Comparison of ENCODE assay signal across 8 cellular contexts in genomic region chr2:43225093-43225787, GRCh38. TPM values are rescaled to one million over a fixed set of nuclear protein-coding genes. Genes with fewer than 3 reads are reported as not detected.
DNase-seq lines count a peak whose midpoint lies in the region; ATAC-seq, FAIRE-seq and TF ChIP-seq lines count a peak whose summit lies in the region.

No MANE protein-coding gene starts in this region.

- TF ChIP-seq CTCF in AG04450 (IDR thresholded peaks at IDR 0.05; ENCODE audit: low read depth, low read length) (no peak), HFF-Myc (IDR thresholded peaks at IDR 0.05; ENCODE audit: low read depth, low read length, missing control alignments) (no peak), body of pancreas (IDR thresholded peaks at IDR 0.05) (peak in 1 of 7 experiments; percentile 15), keratinocyte (optimal IDR thresholded peaks at IDR 0.05 in 1 of 3, IDR thresholded peaks at IDR 0.05 in 1 of 3, conservative IDR thresholded peaks at IDR 0.05 in 1 of 3; ENCODE audit: extremely low read depth in 1 of 3, insufficient read depth in 2 of 3, low read length in 3 of 3) (no peak)

- H4K20me1 ChIP-seq in keratinocyte (ENCODE audit: control insufficient read depth, extremely low read depth, insufficient read depth, low read length), result peaks cover 16% of the 10 kb centered on the region

- H3K4me3 ChIP-seq in AG04450 (ENCODE audit: low read depth, low read length), result peak overlapping the region; percentile 87
- H3K4me3 ChIP-seq in HFF-Myc (replicated peaks; ENCODE audit: low read depth, low read length), result peak overlapping the region; percentile 74
- peak overlapping the region; percentile 61 to 69 for H3K4me3 ChIP-seq in body of pancreas
- H3K4me3 ChIP-seq in keratinocyte (ENCODE audit: control insufficient read depth in 2 of 3, extremely low read depth in 1 of 3, insufficient read depth in 2 of 3, low read depth in 1 of 3, low read length in 3 of 3), result peak overlapping the region; percentile 87 to 96 (median 92)

- peaks cover 53% of the 10 kb centered on the region for H3K4me1 ChIP-seq in body of pancreas
- peaks cover 36% of the 10 kb centered on the region for H3K4me1 ChIP-seq in keratinocyte (ENCODE audit: control insufficient read depth, extremely low read depth, insufficient read depth, low read length)

- DNase-seq in AG04450 (ENCODE audit: low read depth, low spot score) (peak; percentile 45), HFF-Myc (ENCODE audit: extremely low read depth, low read depth) (no peak), T1000 (lab: John Stamatoyannopoulos, UW) (peak; percentile 45), body of pancreas (peak; percentile 59 to 69 (median 66)), keratinocyte (ENCODE audit: low read depth, low spot score) (no peak), HuH-7 (ENCODE audit: low spot score) (no peak)
- peak; percentile 28 to 48 (median 36) for DNase-seq in stimulated activated CD4-positive, alpha-beta T cell treated with anti-CD3 and anti-CD28 coated beads, Interleukin-1b, Interleukin-23, amount 100 ng/mL, for 24 hours (ENCODE audit: low read depth in 4 of 4, low spot score in 1 of 4)

- CTCF ChIA-PET in AG04450 (lab: Charles Lee), result interaction anchor here (1.4 to 3.1 kb wide), 3 partner anchors 259 to 366 kb away, joined by 10 to 11 read pairs (median 11); no protein-coding TSS in a partner anchor

- dilution Hi-C loops in keratinocyte (cut with MboI; ENCODE audit: extremely low pct_ligation_motif_present, low sequenced_read_pairs), result no loop called here

- ATAC-seq in body of pancreas, result no peak
- ATAC-seq in HG03159 (IDR thresholded peaks at IDR 0.05; ENCODE audit: unreplicated experiment), result no peak

- peak overlapping the region; percentile 95 for H3K27ac ChIP-seq in AG04450 (ENCODE audit: low read depth, low read length)
- peak overlapping the region; percentile 97 to 98 (median 97) for H3K27ac ChIP-seq in body of pancreas
- peak overlapping the region; percentile 89 for H3K27ac ChIP-seq in keratinocyte (ENCODE audit: control insufficient read depth, insufficient read depth, low read length)

- H3K9ac ChIP-seq in keratinocyte (ENCODE audit: control insufficient read depth, extremely low read depth, insufficient read depth, low read length), result peak overlapping the region; percentile 94

- H3K36me3 ChIP-seq in body of pancreas (replicated peaks in 1 of 2; ENCODE audit: insufficient read depth in 1 of 2, low read depth in 2 of 2), result peaks cover 0 to 8% of the 10 kb centered on the region in 2 donors
- peaks cover 4 to 15% of the 10 kb centered on the region in 2 experiments for H3K36me3 ChIP-seq in keratinocyte (ENCODE audit: control insufficient read depth in 2 of 2, extremely low read depth in 1 of 2, insufficient read depth in 2 of 2, low read length in 2 of 2)

- intact Hi-C loops in body of pancreas (cut with DNase I), result no loop called here

- H3K79me2 ChIP-seq in keratinocyte (ENCODE audit: control insufficient read depth, insufficient read depth, low read length), result peaks cover 50% of the 10 kb centered on the region

- H3K9me1 ChIP-seq in keratinocyte (ENCODE audit: control insufficient read depth, extremely low read depth, insufficient read depth, low read length), result no peaks in the 10 kb centered on the region

- H3K27me3 ChIP-seq in AG04450 (ENCODE audit: control insufficient read depth, insufficient read depth, low read length) (no peaks in the 10 kb centered on the region), body of pancreas (no peaks in the 10 kb centered on the region), keratinocyte (ENCODE audit: control insufficient read depth, extremely low read depth, insufficient read depth, low read length) (no peaks in the 10 kb centered on the region)

- H2AFZ ChIP-seq in keratinocyte (ENCODE audit: control insufficient read depth, low read length), result no peak overlapping the region

- H3K4me2 ChIP-seq in keratinocyte (ENCODE audit: control insufficient read depth, extremely low read depth, insufficient read depth, low read depth, low read length), result peak overlapping the region; percentile 10

- POLR2A ChIA-PET in AG04450 (lab: Yijun Ruan, JAX), result interaction anchor here (0.6 to 1.6 kb wide), 7 partner anchors 133 to 315 kb away, joined by 3 to 5 read pairs (median 3); no protein-coding TSS in a partner anchor

- no peak for FAIRE-seq in keratinocyte (lab: Jason Lieb, UNC)

- 0 to 1% methylated on average over 3 to 73 of the region's 74 CpGs for WGBS in body of pancreas, 2 donors

- H3K9me3 ChIP-seq in AG04450 (ENCODE audit: control insufficient read depth, insufficient read depth, low read length), result no peaks in the 10 kb centered on the region; the same call in 1 of the 2 replicates
- no peaks in the 10 kb centered on the region for H3K9me3 ChIP-seq in body of pancreas
- H3K9me3 ChIP-seq in keratinocyte (ENCODE audit: control insufficient read depth, low read depth, low read length), result no peaks in the 10 kb centered on the region

- no peak for TF ChIP-seq POLR2A in body of pancreas (IDR thresholded peaks at IDR 0.05)

RNA-seq across cellular contexts. Expression of gene ZFP36L2, which starts 1.2 kb away (rescaled TPM):
- polyA plus RNA-seq in AG04450 (2011; rRNA removed), result 16.0 and 18.2 TPM in 2 replicates
- 8.8 and 12.5 TPM in 2 replicates for polyA minus RNA-seq in AG04450 (2011; rRNA and poly(A)+ RNA removed)
- 100 to 1,000 TPM in 1 of 2 donors, 10 to 100 TPM in 1; 57.1 to 116 TPM for total RNA-seq in body of pancreas
- polyA plus RNA-seq in keratinocyte, result 27.1 to 52.4 TPM (median 48.5 TPM) in 3 replicates
- 190 TPM for polyA plus RNA-seq in keratinocyte (2011; ENCODE audit: low read depth)
- 38.1 and 45.1 TPM in 2 replicates for polyA plus RNA-seq in keratinocyte (2011; cell fraction: cytosol; rRNA removed)
- polyA plus RNA-seq in keratinocyte (2011; cell fraction: nucleus; rRNA removed), result 77.7 and 84.9 TPM in 2 replicates
- polyA plus RNA-seq in keratinocyte (2012; ENCODE audit: low replicate concordance), result 151 and 162 TPM in 2 replicates
- 7.8 to 24.2 TPM (median 16.0 TPM) in 3 replicates for polyA minus RNA-seq in keratinocyte
- polyA minus RNA-seq in keratinocyte (2011; cell fraction: cytosol; rRNA and poly(A)+ RNA removed), result 89.6 TPM
- 50.5 and 70.1 TPM in 2 replicates for polyA minus RNA-seq in keratinocyte (2011; cell fraction: nucleus; rRNA and poly(A)+ RNA removed)

Comparison
In these comparisons a context has a peak if more than half of its experiments do, and no peak if none do; other contexts are left out.
1. DNase-seq: peak in AG04450 (single experiment), T1000 (single experiment), body of pancreas (4 of 4) and stimulated activated CD4-positive, alpha-beta T cell treated with anti-CD3 and anti-CD28 coated beads, Interleukin-1b, Interleukin-23, amount 100 ng/mL, for 24 hours (4 of 4); none in HFF-Myc (single experiment), keratinocyte (single experiment) and HuH-7 (single experiment).
2. Peak in every context shown above with its lines, with median percentiles within 50 percentile points of each other: H3K27ac ChIP-seq and H3K4me3 ChIP-seq.